8 cellular contexts compared by ENCODE assay signal in genomic region chrX:123878177-123878576, GRCh38. TPM values are rescaled to one million over a fixed set of nuclear protein-coding genes. Genes with fewer than 3 reads are reported as not detected.
A peak's percentile ranks its signal among the peaks of the same experiment; 100 is the strongest.
DNase-seq lines count a peak whose midpoint lies in the region; ATAC-seq lines count a peak whose summit lies in the region.

No MANE protein-coding gene starts in this region.

- POLR2A ChIA-PET in T-cell (lab: Charles Lee), result no interaction called here

- peak overlapping the region; percentile 42 for H3K4me3 Mint-ChIP-seq in activated T-cell treated with anti-CD3 and anti-CD28 coated beads, Interleukin-2, amount 50 U/mL, for 4 hours
- H3K4me3 Mint-ChIP-seq in T-cell, result peak overlapping the region; percentile 41 to 52 (median 50)
- H3K4me3 Mint-ChIP-seq in stimulated activated effector memory CD8-positive, alpha-beta T cell treated with anti-CD3 and anti-CD28 coated beads, Interleukin-12 subunit alpha, Interleukin-12 subunit beta, amount 100 ng/mL, for 72 hours, result peak overlapping the region; percentile 47

- no peaks in the 10 kb centered on the region for H3K27me3 Mint-ChIP-seq in activated T-cell treated with anti-CD3 and anti-CD28 coated beads, Interleukin-2, amount 50 U/mL, for 4 hours (ENCODE audit: low read depth)
- H3K27me3 Mint-ChIP-seq in T-cell, result no peaks in the 10 kb centered on the region

- peaks cover 28% of the 10 kb centered on the region for H3K4me1 Mint-ChIP-seq in activated T-cell treated with anti-CD3 and anti-CD28 coated beads, Interleukin-2, amount 50 U/mL, for 4 hours (ENCODE audit: low read depth)
- H3K4me1 Mint-ChIP-seq in T-cell, result peaks cover 10 to 37% (median 35%) of the 10 kb centered on the region in 3 donors
- H3K4me1 Mint-ChIP-seq in stimulated activated effector memory CD8-positive, alpha-beta T cell treated with anti-CD3 and anti-CD28 coated beads, Interleukin-12 subunit alpha, Interleukin-12 subunit beta, amount 100 ng/mL, for 72 hours, result peaks cover 10% of the 10 kb centered on the region

- ATAC-seq in activated T-cell treated with anti-CD3 and anti-CD28 coated beads, Interleukin-2, amount 50 U/mL, for 4 hours, result peak; percentile 43 to 54
- ATAC-seq in HG03095 (IDR thresholded peaks at IDR 0.05; ENCODE audit: unreplicated experiment) (peak; percentile 80), T-cell (replicated peaks in 1 of 4) (peak in 3 of 4 experiments; percentile 16 to 74 (median 45))
- peak; percentile 71 for ATAC-seq in stimulated activated effector memory CD8-positive, alpha-beta T cell treated with anti-CD3 and anti-CD28 coated beads, Interleukin-12 subunit alpha, Interleukin-12 subunit beta, amount 100 ng/mL, for 72 hours

- CTCF ChIA-PET in T-cell (lab: Charles Lee), result interaction anchor here in 1 of 2 donors (0.5 to 0.9 kb wide), 2 partner anchors 44 to 100 kb away, joined by 4 to 9 read pairs; no protein-coding TSS in a partner anchor

- peaks cover 6% of the 10 kb centered on the region for H3K36me3 Mint-ChIP-seq in activated T-cell treated with anti-CD3 and anti-CD28 coated beads, Interleukin-2, amount 50 U/mL, for 4 hours (ENCODE audit: insufficient read depth)
- H3K36me3 Mint-ChIP-seq in T-cell, result no peaks in the 10 kb centered on the region
- H3K36me3 Mint-ChIP-seq in stimulated activated effector memory CD8-positive, alpha-beta T cell treated with anti-CD3 and anti-CD28 coated beads, Interleukin-12 subunit alpha, Interleukin-12 subunit beta, amount 100 ng/mL, for 72 hours, result peaks cover 30% of the 10 kb centered on the region

- no peak for DNase-seq in activated T-cell treated with anti-CD3 and anti-CD28 coated beads, Interleukin-2, amount 50 U/mL, for 4 hours
- no peak for DNase-seq in activated T-cell treated with anti-CD3 and anti-CD28 coated beads, Interleukin-2, amount 50 U/mL, for 1 hour
- DNase-seq in T-cell (no peak), ureter (ENCODE audit: low spot score) (no peak), 8988T (no peak), epidermal melanocyte (ENCODE audit: insufficient read length, low spot score) (no peak)
- no peak for DNase-seq in stimulated activated effector memory CD8-positive, alpha-beta T cell treated with anti-CD3 and anti-CD28 coated beads, Interleukin-12 subunit alpha, Interleukin-12 subunit beta, amount 100 ng/mL, for 72 hours (ENCODE audit: low spot score in 2 of 2)

- no peaks in the 10 kb centered on the region for H3K9me3 Mint-ChIP-seq in activated T-cell treated with anti-CD3 and anti-CD28 coated beads, Interleukin-2, amount 50 U/mL, for 4 hours
- no peaks in the 10 kb centered on the region for H3K9me3 Mint-ChIP-seq in T-cell
- no peaks in the 10 kb centered on the region for H3K9me3 Mint-ChIP-seq in stimulated activated effector memory CD8-positive, alpha-beta T cell treated with anti-CD3 and anti-CD28 coated beads, Interleukin-12 subunit alpha, Interleukin-12 subunit beta, amount 100 ng/mL, for 72 hours

- H3K27ac Mint-ChIP-seq in T-cell, result peak overlapping the region; percentile 52 to 77
- peak overlapping the region; percentile 64 for H3K27ac Mint-ChIP-seq in stimulated activated effector memory CD8-positive, alpha-beta T cell treated with anti-CD3 and anti-CD28 coated beads, Interleukin-12 subunit alpha, Interleukin-12 subunit beta, amount 100 ng/mL, for 72 hours

RNA-seq across cellular contexts. Expression of gene XIAP, which starts 18.3 kb away (rescaled TPM):
- total RNA-seq in activated T-cell treated with anti-CD3 and anti-CD28 coated beads, Interleukin-2, amount 50 U/mL, for 4 hours, result 10 to 100 TPM; 28.8 to 34.9 (median 32.8) TPM
- 10 to 100 TPM; 40.4 to 59.6 (median 46.1) TPM for total RNA-seq in T-cell
- 66.6 TPM for total RNA-seq in ureter
